ENCODE assay signal across 13 cellular contexts in the genomic region with DNA sequence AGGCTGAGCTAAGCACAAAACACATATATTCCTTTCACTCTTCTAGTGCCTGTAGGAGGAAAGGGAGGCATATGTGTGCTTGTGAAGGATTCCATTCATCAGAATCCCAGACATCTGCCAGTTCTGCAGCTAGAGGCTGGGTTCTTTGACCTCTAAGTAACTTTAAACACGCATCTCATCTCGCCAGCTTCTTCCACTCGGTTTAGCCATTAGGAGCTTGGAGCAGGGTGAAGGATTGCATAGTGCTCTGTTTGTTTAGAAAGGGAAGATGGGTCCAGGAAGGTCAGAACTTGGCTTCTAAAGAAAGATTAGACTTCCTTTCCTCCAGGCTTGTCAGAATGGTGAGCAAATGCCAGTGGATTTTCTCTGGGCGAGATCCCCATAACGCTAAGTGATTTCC. TPM values are rescaled to one million over a fixed set of nuclear protein-coding genes. Genes with fewer than 3 reads are reported as not detected.
A peak's percentile ranks its signal among the peaks of the same experiment; 100 is the strongest.
DNase-seq lines count a peak whose midpoint lies in the region; ATAC-seq and TF ChIP-seq lines count a peak whose summit lies in the region.
"Had no signal": no experiment of that assay in that cellular context is flagged by ENCODE, and none has a peak within 500 bp of the region (broad histone marks: within the 10 kb centered on the region; RNA-seq: fewer than 3 reads in every experiment).

No MANE protein-coding gene starts in this region.

- no peaks in the 10 kb centered on the region for H3K9me3 ChIP-seq in cardiac muscle cell (ENCODE audit: low read depth)
- H3K9me3 ChIP-seq in tibial artery = no peaks in the 10 kb centered on the region
- H3K9me3 ChIP-seq: lower lobe of right lung had no signal

- TF ChIP-seq CTCF in cardiac muscle cell (IDR thresholded peaks at IDR 0.05; ENCODE audit: low read depth, low read length) = no peak
- no peak for TF ChIP-seq CTCF in fibroblast of villous mesenchyme (IDR thresholded peaks at IDR 0.05; ENCODE audit: insufficient read depth, low read depth, low read length)
- TF ChIP-seq CTCF in tibial artery (IDR thresholded peaks at IDR 0.05) = no peak

- H3K4me3 ChIP-seq in cardiac muscle cell = no peak overlapping the region
- no peak overlapping the region for H3K4me3 ChIP-seq in fibroblast of villous mesenchyme (ENCODE audit: low read depth, low read length)
- H3K4me3 ChIP-seq in tibial artery = no peak overlapping the region
- H3K4me3 ChIP-seq: lower lobe of right lung had no signal

- H3K36me3 Mint-ChIP-seq in activated T-helper 17 cell treated with anti-CD3 and anti-CD28 coated beads, Interleukin-2, amount 50 U/mL, for 72 hours (ENCODE audit: low read depth) = peaks cover 80% of the 10 kb centered on the region

- H3K4me1 Mint-ChIP-seq in activated T-helper 17 cell treated with anti-CD3 and anti-CD28 coated beads, Interleukin-2, amount 50 U/mL, for 72 hours = peaks cover 22% of the 10 kb centered on the region

- DNase-seq in cardiac muscle cell (ENCODE audit: low read depth in 1 of 2, low spot score in 1 of 2) (peak in 1 of 2 donors; percentile 21), left cardiac atrium (no peak), fibroblast of villous mesenchyme (ENCODE audit: low read depth) (peak; percentile 66), tibial artery (no peak), anterior cingulate cortex (lab: John Stamatoyannopoulos, UW) (no peak), NCI-H510A treated with DMSO at 0.1 percent for 48 hours (lab: John Stamatoyannopoulos, UW) (no peak), putamen (ENCODE audit: low spot score) (no peak)
- DNase-seq: activated T-cell treated with anti-CD3 and anti-CD28 coated beads for 4 hours; lower lobe of right lung; NCI-H1930; stimulated activated CD4-positive, alpha-beta T cell treated with anti-CD3 and anti-CD28 coated beads, Interleukin-4, amount 100 ng/mL, for 24 hours had no signal

- intact Hi-C loops in left cardiac atrium (cut with DNase I) = loop anchor here (5.0 kb wide), 2 partner anchors 40 to 45 kb away; no protein-coding TSS in a partner anchor
- intact Hi-C loops in tibial artery (cut with DNase I; ENCODE audit: low total_unique reads) = no loop called here

- H3K36me3 ChIP-seq in cardiac muscle cell (no peaks in the 10 kb centered on the region), tibial artery (no peaks in the 10 kb centered on the region)
- H3K36me3 ChIP-seq: lower lobe of right lung had no signal

- H3K9me3 Mint-ChIP-seq in activated T-helper 17 cell treated with anti-CD3 and anti-CD28 coated beads, Interleukin-2, amount 50 U/mL, for 72 hours = no peaks in the 10 kb centered on the region

- no peak for ATAC-seq in left cardiac atrium
- ATAC-seq in activated T-helper 17 cell treated with anti-CD3 and anti-CD28 coated beads, Interleukin-2, amount 50 U/mL, for 72 hours (replicated peaks) = no peak
- ATAC-seq: lower lobe of right lung had no signal

- peak overlapping the region; percentile 97 for H3K4me3 Mint-ChIP-seq in activated T-helper 17 cell treated with anti-CD3 and anti-CD28 coated beads, Interleukin-2, amount 50 U/mL, for 72 hours

- H3K27me3 Mint-ChIP-seq in activated T-helper 17 cell treated with anti-CD3 and anti-CD28 coated beads, Interleukin-2, amount 50 U/mL, for 72 hours = no peaks in the 10 kb centered on the region

- H3K27ac ChIP-seq in cardiac muscle cell = peak overlapping the region; percentile 44
- H3K27ac ChIP-seq in tibial artery = peak overlapping the region; percentile 91 to 95
- H3K27ac ChIP-seq: lower lobe of right lung had no signal

- H3K27me3 ChIP-seq in cardiac muscle cell = no peaks in the 10 kb centered on the region
- H3K27me3 ChIP-seq in tibial artery = no peaks in the 10 kb centered on the region

- peaks cover 40% of the 10 kb centered on the region for H3K4me1 ChIP-seq in cardiac muscle cell (ENCODE audit: low read depth)
- peaks cover 9 to 82% (median 49%) of the 10 kb centered on the region in 4 donors for H3K4me1 ChIP-seq in tibial artery

- H3K27ac Mint-ChIP-seq in activated T-helper 17 cell treated with anti-CD3 and anti-CD28 coated beads, Interleukin-2, amount 50 U/mL, for 72 hours = peak overlapping the region; percentile 94
- H3K27ac Mint-ChIP-seq: progenitor cell of endocrine pancreas had no signal

RNA-seq across cellular contexts. Expression of a gene that starts 43.6 kb away (rescaled TPM):
- 283 and 324 TPM in 2 replicates for total RNA-seq in cardiac muscle cell
- polyA plus RNA-seq in cardiac muscle cell = 347 and 375 TPM in 2 replicates
- total RNA-seq in left cardiac atrium = 100 to 1,000 TPM; 188 to 274 TPM
- 100 to 1,000 TPM; 216 to 221 TPM for total RNA-seq in activated T-helper 17 cell treated with anti-CD3 and anti-CD28 coated beads, Interleukin-2, amount 50 U/mL, for 72 hours
- total RNA-seq in fibroblast of villous mesenchyme = 86.7 and 91.1 TPM in 2 replicates
